Comparison of ENCODE assay signal across 1 cellular context in the genomic region with DNA sequence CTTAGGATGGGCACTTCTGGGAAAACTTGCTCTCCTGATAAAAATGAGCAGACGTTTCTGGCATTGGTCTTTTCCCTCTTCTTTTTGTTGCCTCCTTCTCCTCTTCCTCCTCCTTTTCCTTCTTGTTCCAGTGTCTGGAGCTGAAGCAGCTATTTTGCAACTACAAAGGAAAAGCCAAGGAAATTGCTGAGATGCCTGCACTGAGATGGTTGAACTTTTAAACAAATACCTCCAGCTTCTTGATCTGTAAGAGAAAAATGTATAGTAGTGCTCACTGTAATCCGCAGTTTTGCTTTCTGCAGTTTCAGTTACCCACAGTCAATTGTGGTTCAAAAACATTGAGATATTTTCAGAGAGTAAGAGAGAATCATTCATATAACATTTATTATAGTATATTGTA.
TF ChIP-seq lines count a peak whose summit lies in the region.

No MANE protein-coding gene starts in this region.

TF ChIP-seq in endothelial cell of umbilical vein, 7 proteins besides CTCF, POLR2A, EP300 and RAD21:
- no peak for TF ChIP-seq EZH2 (IDR thresholded peaks at IDR 0.05; ENCODE audit: borderline replicate concordance, low read depth, low read length, severe bottlenecking)
- TF ChIP-seq, protein P1, sequence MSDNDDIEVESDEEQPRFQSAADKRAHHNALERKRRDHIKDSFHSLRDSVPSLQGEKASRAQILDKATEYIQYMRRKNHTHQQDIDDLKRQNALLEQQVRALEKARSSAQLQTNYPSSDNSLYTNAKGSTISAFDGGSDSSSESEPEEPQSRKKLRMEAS (IDR thresholded peaks at IDR 0.05; ENCODE audit: insufficient read depth, insufficient read length) = no peak
- TF ChIP-seq JUN (IDR thresholded peaks at IDR 0.05; ENCODE audit: borderline replicate concordance, insufficient read depth, insufficient read length, low read depth) = no peak
- no peak for TF ChIP-seq POLR2AphosphoS5 (IDR thresholded peaks at IDR 0.05; ENCODE audit: insufficient read depth, low read depth, low read length)
- TF ChIP-seq MYC (IDR thresholded peaks at IDR 0.05; ENCODE audit: low read depth, low read length) = no peak
- no peak for TF ChIP-seq FOS (IDR thresholded peaks at IDR 0.05; ENCODE audit: borderline replicate concordance, insufficient read depth, low read length)
- TF ChIP-seq GATA2 (IDR thresholded peaks at IDR 0.05; ENCODE audit: insufficient read depth, insufficient read length, low read depth, low read length) = no peak
